14 cellular contexts compared by ENCODE assay signal in the genomic region with DNA sequence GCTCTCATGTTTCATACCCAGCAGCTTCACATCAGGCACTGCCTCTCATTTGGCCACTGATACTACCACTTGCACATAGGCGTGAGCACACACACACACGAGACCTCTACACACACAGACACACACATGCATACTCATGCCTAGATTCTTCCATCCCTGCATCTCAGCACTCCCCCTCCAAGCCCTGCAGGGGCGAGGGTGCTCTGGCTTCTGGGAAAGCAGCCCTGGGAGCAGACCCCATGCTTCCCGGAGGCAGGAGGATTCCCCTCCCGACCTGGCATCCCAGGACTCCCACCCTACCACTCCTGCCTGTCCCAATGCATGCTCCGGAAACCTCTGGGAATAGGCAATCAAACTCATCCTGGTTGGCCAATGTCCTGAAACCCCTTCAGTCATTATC.
"Had no signal": no experiment of that assay in that cellular context is flagged by ENCODE, and none has a peak within 500 bp of the region (broad histone marks: within the 10 kb centered on the region; RNA-seq: fewer than 3 reads in every experiment).

No MANE protein-coding gene starts in this region.

- H3K9me3 Mint-ChIP-seq: central memory CD8-positive, alpha-beta T cell; stimulated activated naive B cell treated with anti-CD40 and anti-IgM and Interleukin-4, amounts not matched to agents 10 μg/mL and 1 μg/mL and 100 μg/mL, for 72 hours had no signal

- H3K9me3 ChIP-seq: gastroesophageal sphincter, SJCRH30, tibial nerve had no signal

- H3K27ac ChIP-seq: epithelial cell of prostate, gastroesophageal sphincter, SJCRH30, tibial nerve had no signal

- H3K4me3 ChIP-seq: gastroesophageal sphincter, SJCRH30, tibial nerve had no signal

- FAIRE-seq: keratinocyte had no signal

- ATAC-seq: gastroesophageal sphincter; left ventricle myocardium superior; right cardiac atrium; stimulated activated naive B cell treated with anti-CD40 and anti-IgM and Interleukin-4, amounts not matched to agents 10 μg/mL and 1 μg/mL and 100 μg/mL, for 72 hours had no signal

- H3K36me3 ChIP-seq: gastroesophageal sphincter, SJCRH30, tibial nerve had no signal

- H3K27me3 ChIP-seq: tibial nerve had no signal

- DNase-seq: activated CD4-positive, alpha-beta T cell treated with anti-CD3 and anti-CD28 coated beads for 1 hour; activated CD8-positive, alpha-beta memory T cell treated with anti-CD3 and anti-CD28 coated beads for 24 hours; activated gamma-delta T cell; cortex of kidney; effector CD8-positive, alpha-beta T cell; left ventricle myocardium superior; right cardiac atrium; SJCRH30; stimulated activated naive B cell treated with anti-CD40 and anti-IgM and Interleukin-4, amounts not matched to agents 10 μg/mL and 1 μg/mL and 100 μg/mL, for 72 hours had no signal

- H3K4me3 Mint-ChIP-seq: central memory CD8-positive, alpha-beta T cell; stimulated activated naive B cell treated with anti-CD40 and anti-IgM and Interleukin-4, amounts not matched to agents 10 μg/mL and 1 μg/mL and 100 μg/mL, for 72 hours had no signal
